8 cellular contexts compared by ENCODE assay signal in the genomic region with DNA sequence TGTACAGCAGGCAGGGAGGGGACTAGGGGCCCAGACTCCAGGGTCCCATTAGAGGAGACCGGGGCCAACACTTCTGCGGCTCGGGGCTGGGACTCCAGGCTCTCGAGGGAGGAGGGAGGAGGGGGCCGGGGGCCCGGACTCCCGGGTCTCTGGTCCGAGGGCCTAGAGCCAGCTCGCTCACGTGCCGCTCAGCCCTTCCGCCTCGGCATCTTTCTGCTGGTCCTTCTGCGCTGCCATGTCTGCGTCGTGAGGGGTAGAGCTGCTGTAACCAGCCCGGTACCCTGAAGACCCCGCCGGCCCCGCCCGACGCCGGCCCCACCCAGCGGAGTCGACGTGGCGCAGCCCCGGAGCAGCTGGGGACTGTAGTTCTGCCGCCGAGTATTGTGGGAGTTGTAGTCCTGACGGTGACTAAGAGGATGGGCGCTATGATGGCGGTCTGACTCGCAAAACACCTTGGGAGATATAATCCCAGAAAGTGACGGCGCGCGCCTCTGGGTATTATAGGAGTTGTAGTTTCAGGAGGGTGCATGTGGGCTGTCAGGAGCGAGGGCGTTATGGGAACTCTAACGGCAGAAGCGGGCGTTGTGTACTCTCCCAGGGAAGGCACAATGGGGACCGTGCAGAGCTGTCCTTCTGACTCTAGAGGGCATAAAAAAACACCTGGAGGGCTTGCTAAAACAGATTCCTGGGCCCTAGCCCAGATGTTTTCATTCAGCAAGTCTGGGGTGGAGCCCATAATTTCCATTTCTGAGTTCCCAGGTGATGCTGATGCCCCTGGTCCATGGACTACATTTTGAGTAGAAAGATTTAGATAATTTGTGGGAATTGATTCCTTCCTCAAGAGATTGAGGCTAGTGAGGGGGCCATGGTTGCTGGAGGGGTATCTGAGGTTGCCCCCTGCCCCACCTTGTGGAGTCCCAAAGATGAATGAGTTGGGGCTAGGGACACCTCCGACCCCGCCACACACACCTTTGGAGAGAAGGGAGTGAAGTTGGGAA. TPM values are rescaled to one million over a fixed set of nuclear protein-coding genes. Genes with fewer than 3 reads are reported as not detected.
DNase-seq lines count a peak whose midpoint lies in the region; ATAC-seq and TF ChIP-seq lines count a peak whose summit lies in the region.

A gene with protein sequence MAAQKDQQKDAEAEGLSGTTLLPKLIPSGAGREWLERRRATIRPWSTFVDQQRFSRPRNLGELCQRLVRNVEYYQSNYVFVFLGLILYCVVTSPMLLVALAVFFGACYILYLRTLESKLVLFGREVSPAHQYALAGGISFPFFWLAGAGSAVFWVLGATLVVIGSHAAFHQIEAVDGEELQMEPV (minus strand): TSS at position 266 of the 998 bp plus-strand sequence. CDS start 29 bp downstream, at position 237.

- peak within 1 kb of the TSS; percentile 67 to 99 for H3K4me3 ChIP-seq in right atrium auricular region
- H3K4me3 ChIP-seq in uterus, result peak within 1 kb of the TSS; percentile 88 to 99

- peak; percentile 27 to 65 for TF ChIP-seq POLR2A in uterus (IDR thresholded peaks at IDR 0.05)

- H3K4me1 ChIP-seq in right atrium auricular region (peaks cover 0 to 19% of the 10 kb centered on the region in 2 donors), uterus (peaks cover 0 to 10% of the 10 kb centered on the region in 2 donors)

- intact Hi-C loops in uterus (cut with DNase I; ENCODE audit: low total_unique reads), result no loop called here

- H3K9me3 ChIP-seq in right atrium auricular region (no peaks in the 10 kb centered on the region), uterus (no peaks in the 10 kb centered on the region)

- ATAC-seq in HG02884 (IDR thresholded peaks at IDR 0.05; ENCODE audit: unreplicated experiment), result peak; percentile 83

- H3K27me3 ChIP-seq in right atrium auricular region, result no peaks in the 10 kb centered on the region
- H3K27me3 ChIP-seq in uterus, result no peaks in the 10 kb centered on the region

- no peaks in the 10 kb centered on the region for H3K36me3 ChIP-seq in right atrium auricular region
- H3K36me3 ChIP-seq in uterus, result no peaks in the 10 kb centered on the region

- TF ChIP-seq CTCF in GM13976 (IDR thresholded peaks at IDR 0.05; ENCODE audit: borderline replicate concordance, control extremely low read depth, extremely low read depth, insufficient read depth, missing control alignments), result peak; percentile 30
- peak in 1 of 2 donors; percentile 24 for TF ChIP-seq CTCF in right atrium auricular region (IDR thresholded peaks at IDR 0.05)
- peak in 2 of 4 experiments; percentile 14 to 22 for TF ChIP-seq CTCF in uterus (IDR thresholded peaks at IDR 0.05)

- in situ Hi-C loops in GM13976 (cut with MboI; ENCODE audit: low sequenced_read_pairs, unreplicated experiment), result no loop called here

- H3K27ac ChIP-seq in angular gyrus (ENCODE audit: low read depth, low read length), result peak within 1 kb of the TSS; percentile 80
- H3K27ac ChIP-seq in right atrium auricular region, result peak within 1 kb of the TSS; percentile 90 to 96
- H3K27ac ChIP-seq in uterus, result peak within 1 kb of the TSS; percentile 88 to 90

- DNase-seq in GM13976 (ENCODE audit: low spot score), result peak; percentile 95
- peak; percentile 88 to 91 for DNase-seq in NCI-H187 (lab: John Stamatoyannopoulos, UW)
- peak; percentile 66 to 93 (median 81) for DNase-seq in T-helper 2 cell
- DNase-seq in right atrium auricular region (ENCODE audit: low spot score), result peak; percentile 90
- DNase-seq in pulmonary artery endothelial cell (ENCODE audit: low read depth, low spot score), result peak; percentile 68
- peak; percentile 88 to 94 for DNase-seq in uterus

RNA-seq across cellular contexts. Expression of the gene that starts here (rescaled TPM):
- total RNA-seq in right atrium auricular region (100 to 1,000 TPM; 123 to 167 TPM), pulmonary artery endothelial cell (95.2 and 157 TPM in 2 replicates), uterus (100 to 1,000 TPM in 3 of 4 donors, 10 to 100 TPM in 1; 83.0 to 223 (median 178) TPM)

Comparison
In these comparisons a context has a peak if more than half of its experiments do, and no peak if none do; other contexts are left out.
1. Peak in every context shown above with its lines: DNase-seq, ATAC-seq, H3K4me3 ChIP-seq and H3K27ac ChIP-seq.